In the genomic region with DNA sequence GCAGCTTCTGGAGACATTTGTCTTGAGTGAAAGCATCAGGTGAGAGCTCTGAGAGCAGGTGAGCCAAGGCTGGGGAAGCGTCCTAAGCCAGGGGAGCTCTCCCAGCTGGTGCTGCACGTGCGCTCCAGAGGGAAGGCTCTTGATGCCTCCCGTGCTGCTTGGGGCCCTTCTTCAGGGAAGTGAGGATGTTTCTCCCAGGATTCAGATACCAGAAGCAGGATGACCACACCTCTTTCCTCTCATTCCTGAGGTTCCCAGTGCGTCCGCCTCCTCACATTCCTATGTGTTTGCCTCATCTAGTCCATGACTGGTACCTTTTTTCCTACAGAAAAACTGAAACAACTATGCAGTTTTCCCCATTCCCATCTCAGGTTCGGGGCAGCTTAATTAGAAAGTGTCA, we compare ENCODE assay signal across 10 cellular contexts.
DNase-seq lines count a peak whose midpoint lies in the region; ATAC-seq and TF ChIP-seq lines count a peak whose summit lies in the region.
"Had no signal": no experiment of that assay in that cellular context is flagged by ENCODE, and none has a peak within 500 bp of the region (broad histone marks: within the 10 kb centered on the region; RNA-seq: fewer than 3 reads in every experiment).

No MANE protein-coding gene starts in this region.

- H3K27me3 ChIP-seq in SJSA1 (replicated peaks) = no peaks in the 10 kb centered on the region
- H3K27me3 ChIP-seq: ovary had no signal

- H3K4me3 ChIP-seq in SJSA1 (no peak overlapping the region), fibroblast of pulmonary artery (replicated peaks; ENCODE audit: low read depth, low read length) (no peak overlapping the region), retinal pigment epithelial cell (ENCODE audit: low read length) (no peak overlapping the region)
- H3K4me3 ChIP-seq: ovary had no signal

- TF ChIP-seq CTCF in fibroblast of pulmonary artery (IDR thresholded peaks at IDR 0.05; ENCODE audit: low read length, missing control alignments) = no peak
- no peak for TF ChIP-seq CTCF in retinal pigment epithelial cell (conservative IDR thresholded peaks at IDR 0.05; ENCODE audit: low read depth, low read length)

- DNase-seq in GM04503 (ENCODE audit: low read depth) (peak; percentile 65), SJSA1 (ENCODE audit: low read depth in 1 of 2, low spot score in 2 of 2) (peak; percentile 96 to 98), fibroblast of pulmonary artery (ENCODE audit: low read depth) (peak; percentile 92), retinal pigment epithelial cell (ENCODE audit: low read depth) (peak; percentile 84), NCI-H1417 (lab: John Stamatoyannopoulos, UW) (no peak), NOMO-1 treated with DMSO at 0.1 percent for 48 hours (lab: John Stamatoyannopoulos, UW; ENCODE audit: unreplicated experiment) (no peak)
- DNase-seq in stimulated activated effector memory CD8-positive, alpha-beta T cell treated with anti-CD3 and anti-CD28 coated beads, Interleukin-12 subunit alpha, Interleukin-12 subunit beta, amount 100 ng/mL, for 72 hours (ENCODE audit: low spot score in 2 of 2) = no peak
- DNase-seq: NCI-H1930, ovary had no signal

- no peaks in the 10 kb centered on the region for H3K4me1 Mint-ChIP-seq in stimulated activated effector memory CD8-positive, alpha-beta T cell treated with anti-CD3 and anti-CD28 coated beads, Interleukin-12 subunit alpha, Interleukin-12 subunit beta, amount 100 ng/mL, for 72 hours

- H3K36me3 Mint-ChIP-seq in stimulated activated effector memory CD8-positive, alpha-beta T cell treated with anti-CD3 and anti-CD28 coated beads, Interleukin-12 subunit alpha, Interleukin-12 subunit beta, amount 100 ng/mL, for 72 hours = no peaks in the 10 kb centered on the region

- peaks cover 6% of the 10 kb centered on the region for H3K9me3 Mint-ChIP-seq in stimulated activated effector memory CD8-positive, alpha-beta T cell treated with anti-CD3 and anti-CD28 coated beads, Interleukin-12 subunit alpha, Interleukin-12 subunit beta, amount 100 ng/mL, for 72 hours

- no peaks in the 10 kb centered on the region for H3K36me3 ChIP-seq in SJSA1
- H3K36me3 ChIP-seq: ovary had no signal

- peaks cover 51% of the 10 kb centered on the region for H3K4me1 ChIP-seq in SJSA1 (replicated peaks)

- ATAC-seq in stimulated activated effector memory CD8-positive, alpha-beta T cell treated with anti-CD3 and anti-CD28 coated beads, Interleukin-12 subunit alpha, Interleukin-12 subunit beta, amount 100 ng/mL, for 72 hours = no peak
- ATAC-seq in GM18519 (IDR thresholded peaks at IDR 0.05; ENCODE audit: low FRiP score, unreplicated experiment) = no peak

- H3K27ac ChIP-seq in SJSA1 = peak overlapping the region; percentile 93
- H3K27ac ChIP-seq: ovary had no signal

- H3K27ac Mint-ChIP-seq in stimulated activated effector memory CD8-positive, alpha-beta T cell treated with anti-CD3 and anti-CD28 coated beads, Interleukin-12 subunit alpha, Interleukin-12 subunit beta, amount 100 ng/mL, for 72 hours = no peak overlapping the region

- H3K4me3 Mint-ChIP-seq in stimulated activated effector memory CD8-positive, alpha-beta T cell treated with anti-CD3 and anti-CD28 coated beads, Interleukin-12 subunit alpha, Interleukin-12 subunit beta, amount 100 ng/mL, for 72 hours = no peak overlapping the region

- no peaks in the 10 kb centered on the region for H3K9me3 ChIP-seq in SJSA1 (replicated peaks)
- H3K9me3 ChIP-seq: ovary had no signal

Comparison
In these comparisons a context has a peak if more than half of its experiments do, and no peak if none do; other contexts are left out.
1. DNase-seq: peak in GM04503 (single experiment), SJSA1 (2 of 2), fibroblast of pulmonary artery (single experiment) and retinal pigment epithelial cell (single experiment); none in NCI-H1417 (0 of 3), NOMO-1 treated with DMSO at 0.1 percent for 48 hours (single experiment) and stimulated activated effector memory CD8-positive, alpha-beta T cell treated with anti-CD3 and anti-CD28 coated beads, Interleukin-12 subunit alpha, Interleukin-12 subunit beta, amount 100 ng/mL, for 72 hours (0 of 2).